2 cellular contexts compared by ENCODE assay signal in the genomic region with DNA sequence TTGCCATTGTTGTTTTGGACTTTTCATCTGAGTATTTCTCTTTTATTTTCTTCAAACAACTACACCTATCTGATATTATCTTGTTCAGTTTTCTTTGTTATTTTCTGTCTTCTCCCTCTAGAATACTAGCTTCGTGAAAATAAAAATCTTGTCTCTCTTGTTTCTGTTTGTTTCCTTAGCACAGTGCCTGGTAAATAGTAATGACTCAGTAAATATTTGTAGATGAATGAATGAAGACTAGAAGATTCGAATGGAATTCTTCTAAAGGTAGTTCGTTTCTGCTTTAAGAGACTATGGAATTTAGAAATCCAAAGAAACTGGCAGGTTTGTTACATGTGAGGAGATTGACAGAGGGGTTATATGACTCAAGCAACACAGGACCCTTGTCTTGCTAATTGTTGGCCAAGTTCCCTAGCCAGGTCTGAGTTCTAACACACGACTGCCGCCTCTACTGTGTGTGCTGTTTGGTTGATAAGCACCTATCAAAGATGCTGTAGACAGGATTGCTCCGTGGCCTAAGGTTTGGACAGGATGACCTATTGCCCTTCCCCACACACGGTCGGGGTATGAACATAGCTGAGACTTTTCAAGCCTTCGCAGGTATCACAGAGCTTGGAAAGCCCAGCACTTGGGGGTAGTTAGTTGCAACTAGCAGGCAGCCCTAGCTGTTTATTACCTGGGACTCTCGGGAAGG.
TF ChIP-seq lines count a peak whose summit lies in the region.

No MANE protein-coding gene starts in this region.

TF ChIP-seq in K562, 482 proteins besides CTCF, POLR2A, EP300 and RAD21 (continued from another document and continues in another):
- TF ChIP-seq, protein P1, sequence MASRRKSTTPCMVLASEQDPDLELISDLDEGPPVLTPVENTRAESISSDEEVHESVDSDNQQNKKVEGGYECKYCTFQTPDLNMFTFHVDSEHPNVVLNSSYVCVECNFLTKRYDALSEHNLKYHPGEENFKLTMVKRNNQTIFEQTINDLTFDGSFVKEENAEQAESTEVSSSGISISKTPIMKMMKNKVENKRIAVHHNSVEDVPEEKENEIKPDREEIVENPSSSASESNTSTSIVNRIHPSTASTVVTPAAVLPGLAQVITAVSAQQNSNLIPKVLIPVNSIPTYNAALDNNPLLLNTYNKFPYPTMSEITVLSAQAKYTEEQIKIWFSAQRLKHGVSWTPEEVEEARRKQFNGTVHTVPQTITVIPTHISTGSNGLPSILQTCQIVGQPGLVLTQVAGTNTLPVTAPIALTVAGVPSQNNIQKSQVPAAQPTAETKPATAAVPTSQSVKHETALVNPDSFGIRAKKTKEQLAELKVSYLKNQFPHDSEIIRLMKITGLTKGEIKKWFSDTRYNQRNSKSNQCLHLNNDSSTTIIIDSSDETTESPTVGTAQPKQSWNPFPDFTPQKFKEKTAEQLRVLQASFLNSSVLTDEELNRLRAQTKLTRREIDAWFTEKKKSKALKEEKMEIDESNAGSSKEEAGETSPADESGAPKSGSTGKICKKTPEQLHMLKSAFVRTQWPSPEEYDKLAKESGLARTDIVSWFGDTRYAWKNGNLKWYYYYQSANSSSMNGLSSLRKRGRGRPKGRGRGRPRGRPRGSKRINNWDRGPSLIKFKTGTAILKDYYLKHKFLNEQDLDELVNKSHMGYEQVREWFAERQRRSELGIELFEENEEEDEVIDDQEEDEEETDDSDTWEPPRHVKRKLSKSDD (conservative IDR thresholded peaks at IDR 0.05; ENCODE audit: low read length) = no peak
- TF ChIP-seq SNRNP70 (optimal IDR thresholded peaks at IDR 0.05; ENCODE audit: low read depth, low read length) = no peak
- TF ChIP-seq U2AF2 (optimal IDR thresholded peaks at IDR 0.05; ENCODE audit: low read depth, low read length) = no peak
- TF ChIP-seq MAFK (IDR thresholded peaks at IDR 0.05; ENCODE audit: low read length) = peak; percentile 33; the same call in 1 of the 2 replicates
- TF ChIP-seq BCL6 (CRISPR knock-in tag; IDR thresholded peaks at IDR 0.05) = no peak
- TF ChIP-seq STAT5A (IDR thresholded peaks at IDR 0.05; ENCODE audit: borderline replicate concordance, low read length) = no peak
- no peak for TF ChIP-seq TOE1 (IDR thresholded peaks at IDR 0.05; ENCODE audit: borderline replicate concordance)
- no peak for TF ChIP-seq TOE1 (CRISPR knock-in tag; IDR thresholded peaks at IDR 0.05; ENCODE audit: borderline replicate concordance, low read depth)
- peak; percentile 70 for TF ChIP-seq ZNF316 (IDR thresholded peaks at IDR 0.05)
- TF ChIP-seq U2AF1 (optimal IDR thresholded peaks at IDR 0.05; ENCODE audit: low read depth, low read length) = no peak
- TF ChIP-seq, protein P2, sequence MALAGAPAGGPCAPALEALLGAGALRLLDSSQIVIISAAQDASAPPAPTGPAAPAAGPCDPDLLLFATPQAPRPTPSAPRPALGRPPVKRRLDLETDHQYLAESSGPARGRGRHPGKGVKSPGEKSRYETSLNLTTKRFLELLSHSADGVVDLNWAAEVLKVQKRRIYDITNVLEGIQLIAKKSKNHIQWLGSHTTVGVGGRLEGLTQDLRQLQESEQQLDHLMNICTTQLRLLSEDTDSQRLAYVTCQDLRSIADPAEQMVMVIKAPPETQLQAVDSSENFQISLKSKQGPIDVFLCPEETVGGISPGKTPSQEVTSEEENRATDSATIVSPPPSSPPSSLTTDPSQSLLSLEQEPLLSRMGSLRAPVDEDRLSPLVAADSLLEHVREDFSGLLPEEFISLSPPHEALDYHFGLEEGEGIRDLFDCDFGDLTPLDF (CRISPR knock-in tag; IDR thresholded peaks at IDR 0.05) = no peak
- no peak for TF ChIP-seq BRCA1 (IDR thresholded peaks at IDR 0.05)
- TF ChIP-seq BRCA1 (CRISPR knock-in tag; IDR thresholded peaks at IDR 0.05) = no peak
- no peak for TF ChIP-seq NCOR1 (IDR thresholded peaks at IDR 0.05)
- TF ChIP-seq, protein P3, sequence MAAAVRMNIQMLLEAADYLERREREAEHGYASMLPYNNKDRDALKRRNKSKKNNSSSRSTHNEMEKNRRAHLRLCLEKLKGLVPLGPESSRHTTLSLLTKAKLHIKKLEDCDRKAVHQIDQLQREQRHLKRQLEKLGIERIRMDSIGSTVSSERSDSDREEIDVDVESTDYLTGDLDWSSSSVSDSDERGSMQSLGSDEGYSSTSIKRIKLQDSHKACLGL (CRISPR knock-in tag; IDR thresholded peaks at IDR 0.05; ENCODE audit: borderline replicate concordance, poor library complexity, severe bottlenecking) = no peak
- TF ChIP-seq ZNF583 (CRISPR knock-in tag; IDR thresholded peaks at IDR 0.05) = no peak
- TF ChIP-seq, protein P4, sequence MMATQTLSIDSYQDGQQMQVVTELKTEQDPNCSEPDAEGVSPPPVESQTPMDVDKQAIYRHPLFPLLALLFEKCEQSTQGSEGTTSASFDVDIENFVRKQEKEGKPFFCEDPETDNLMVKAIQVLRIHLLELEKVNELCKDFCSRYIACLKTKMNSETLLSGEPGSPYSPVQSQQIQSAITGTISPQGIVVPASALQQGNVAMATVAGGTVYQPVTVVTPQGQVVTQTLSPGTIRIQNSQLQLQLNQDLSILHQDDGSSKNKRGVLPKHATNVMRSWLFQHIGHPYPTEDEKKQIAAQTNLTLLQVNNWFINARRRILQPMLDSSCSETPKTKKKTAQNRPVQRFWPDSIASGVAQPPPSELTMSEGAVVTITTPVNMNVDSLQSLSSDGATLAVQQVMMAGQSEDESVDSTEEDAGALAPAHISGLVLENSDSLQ (IDR thresholded peaks at IDR 0.05) = peak; percentile 76
- TF ChIP-seq SRF (CRISPR knock-in tag; IDR thresholded peaks at IDR 0.05) = no peak
- TF ChIP-seq ZNF699 (CRISPR knock-in tag; IDR thresholded peaks at IDR 0.05; ENCODE audit: insufficient replicate concordance) = no peak
- TF ChIP-seq ZNF347 (CRISPR knock-in tag; IDR thresholded peaks at IDR 0.05; ENCODE audit: low read depth) = no peak
- no peak for TF ChIP-seq EP400 (IDR thresholded peaks at IDR 0.05)
- TF ChIP-seq GTF2F1 (IDR thresholded peaks at IDR 0.05; ENCODE audit: low read depth, low read length) = no peak
- TF ChIP-seq ELF4 (CRISPR knock-in tag; IDR thresholded peaks at IDR 0.05) = no peak
- no peak for TF ChIP-seq SIRT6 (IDR thresholded peaks at IDR 0.05; ENCODE audit: low read depth, low read length)
- TF ChIP-seq, protein P5, sequence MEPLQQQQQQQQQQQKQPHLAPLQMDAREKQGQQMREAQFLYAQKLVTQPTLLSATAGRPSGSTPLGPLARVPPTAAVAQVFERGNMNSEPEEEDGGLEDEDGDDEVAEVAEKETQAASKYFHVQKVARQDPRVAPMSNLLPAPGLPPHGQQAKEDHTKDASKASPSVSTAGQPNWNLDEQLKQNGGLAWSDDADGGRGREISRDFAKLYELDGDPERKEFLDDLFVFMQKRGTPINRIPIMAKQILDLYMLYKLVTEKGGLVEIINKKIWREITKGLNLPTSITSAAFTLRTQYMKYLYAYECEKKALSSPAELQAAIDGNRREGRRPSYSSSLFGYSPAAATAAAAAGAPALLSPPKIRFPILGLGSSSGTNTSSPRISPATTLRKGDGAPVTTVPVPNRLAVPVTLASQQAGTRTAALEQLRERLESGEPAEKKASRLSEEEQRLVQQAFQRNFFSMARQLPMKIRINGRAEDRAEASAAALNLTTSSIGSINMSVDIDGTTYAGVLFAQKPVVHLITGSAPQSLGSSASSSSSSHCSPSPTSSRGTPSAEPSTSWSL (CRISPR knock-in tag; IDR thresholded peaks at IDR 0.05; ENCODE audit: borderline replicate concordance) = no peak

TF ChIP-seq in HepG2, 621 proteins besides CTCF, POLR2A, EP300 and RAD21 (continued from another document and continues in another):
- TF ChIP-seq, protein P6, sequence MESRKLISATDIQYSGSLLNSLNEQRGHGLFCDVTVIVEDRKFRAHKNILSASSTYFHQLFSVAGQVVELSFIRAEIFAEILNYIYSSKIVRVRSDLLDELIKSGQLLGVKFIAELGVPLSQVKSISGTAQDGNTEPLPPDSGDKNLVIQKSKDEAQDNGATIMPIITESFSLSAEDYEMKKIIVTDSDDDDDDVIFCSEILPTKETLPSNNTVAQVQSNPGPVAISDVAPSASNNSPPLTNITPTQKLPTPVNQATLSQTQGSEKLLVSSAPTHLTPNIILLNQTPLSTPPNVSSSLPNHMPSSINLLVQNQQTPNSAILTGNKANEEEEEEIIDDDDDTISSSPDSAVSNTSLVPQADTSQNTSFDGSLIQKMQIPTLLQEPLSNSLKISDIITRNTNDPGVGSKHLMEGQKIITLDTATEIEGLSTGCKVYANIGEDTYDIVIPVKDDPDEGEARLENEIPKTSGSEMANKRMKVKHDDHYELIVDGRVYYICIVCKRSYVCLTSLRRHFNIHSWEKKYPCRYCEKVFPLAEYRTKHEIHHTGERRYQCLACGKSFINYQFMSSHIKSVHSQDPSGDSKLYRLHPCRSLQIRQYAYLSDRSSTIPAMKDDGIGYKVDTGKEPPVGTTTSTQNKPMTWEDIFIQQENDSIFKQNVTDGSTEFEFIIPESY (CRISPR knock-in tag; IDR thresholded peaks at IDR 0.05) = no peak
- TF ChIP-seq NFIC (IDR thresholded peaks at IDR 0.05; ENCODE audit: low read length) (0 out of 2 replicates have a peak, but pooled peaks have one; percentile 12), GATAD2A (CRISPR knock-in tag; IDR thresholded peaks at IDR 0.05) (0 out of 2 replicates have a peak, but pooled peaks have one; percentile 8), NFE2 (CRISPR knock-in tag; IDR thresholded peaks at IDR 0.05) (no peak), ZNF781 (CRISPR knock-in tag; IDR thresholded peaks at IDR 0.05; ENCODE audit: borderline replicate concordance, not compliant biosample characterization) (no peak), ZNF260 (CRISPR knock-in tag; IDR thresholded peaks at IDR 0.05; ENCODE audit: borderline replicate concordance, low read depth) (no peak), ZNF607 (CRISPR knock-in tag; IDR thresholded peaks at IDR 0.05; ENCODE audit: borderline replicate concordance) (no peak), KLF12 (CRISPR knock-in tag; IDR thresholded peaks at IDR 0.05; ENCODE audit: borderline replicate concordance) (no peak), ZNF441 (CRISPR knock-in tag; IDR thresholded peaks at IDR 0.05; ENCODE audit: borderline replicate concordance) (no peak), ZMYM3 (CRISPR knock-in tag; IDR thresholded peaks at IDR 0.05) (peak; percentile 7; the same call in 1 of the 2 replicates), TBL1XR1 (IDR thresholded peaks at IDR 0.05; ENCODE audit: borderline replicate concordance, low read length, partially characterized antibody) (peak; percentile 5), NR2F6 (IDR thresholded peaks at IDR 0.05) (peak; percentile 81; the same call in 1 of the 2 replicates), NR2F6 (CRISPR knock-in tag; IDR thresholded peaks at IDR 0.05) (0 out of 2 replicates have a peak, but pooled peaks have one; percentile 13), TBP (CRISPR knock-in tag; IDR thresholded peaks at IDR 0.05) (no peak)
- TF ChIP-seq, protein P7, sequence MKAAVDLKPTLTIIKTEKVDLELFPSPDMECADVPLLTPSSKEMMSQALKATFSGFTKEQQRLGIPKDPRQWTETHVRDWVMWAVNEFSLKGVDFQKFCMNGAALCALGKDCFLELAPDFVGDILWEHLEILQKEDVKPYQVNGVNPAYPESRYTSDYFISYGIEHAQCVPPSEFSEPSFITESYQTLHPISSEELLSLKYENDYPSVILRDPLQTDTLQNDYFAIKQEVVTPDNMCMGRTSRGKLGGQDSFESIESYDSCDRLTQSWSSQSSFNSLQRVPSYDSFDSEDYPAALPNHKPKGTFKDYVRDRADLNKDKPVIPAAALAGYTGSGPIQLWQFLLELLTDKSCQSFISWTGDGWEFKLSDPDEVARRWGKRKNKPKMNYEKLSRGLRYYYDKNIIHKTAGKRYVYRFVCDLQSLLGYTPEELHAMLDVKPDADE (CRISPR knock-in tag; IDR thresholded peaks at IDR 0.05) = no peak
- TF ChIP-seq, protein P8, sequence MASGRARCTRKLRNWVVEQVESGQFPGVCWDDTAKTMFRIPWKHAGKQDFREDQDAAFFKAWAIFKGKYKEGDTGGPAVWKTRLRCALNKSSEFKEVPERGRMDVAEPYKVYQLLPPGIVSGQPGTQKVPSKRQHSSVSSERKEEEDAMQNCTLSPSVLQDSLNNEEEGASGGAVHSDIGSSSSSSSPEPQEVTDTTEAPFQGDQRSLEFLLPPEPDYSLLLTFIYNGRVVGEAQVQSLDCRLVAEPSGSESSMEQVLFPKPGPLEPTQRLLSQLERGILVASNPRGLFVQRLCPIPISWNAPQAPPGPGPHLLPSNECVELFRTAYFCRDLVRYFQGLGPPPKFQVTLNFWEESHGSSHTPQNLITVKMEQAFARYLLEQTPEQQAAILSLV (CRISPR knock-in tag; IDR thresholded peaks at IDR 0.05; ENCODE audit: borderline replicate concordance) = no peak
- TF ChIP-seq, protein P9, sequence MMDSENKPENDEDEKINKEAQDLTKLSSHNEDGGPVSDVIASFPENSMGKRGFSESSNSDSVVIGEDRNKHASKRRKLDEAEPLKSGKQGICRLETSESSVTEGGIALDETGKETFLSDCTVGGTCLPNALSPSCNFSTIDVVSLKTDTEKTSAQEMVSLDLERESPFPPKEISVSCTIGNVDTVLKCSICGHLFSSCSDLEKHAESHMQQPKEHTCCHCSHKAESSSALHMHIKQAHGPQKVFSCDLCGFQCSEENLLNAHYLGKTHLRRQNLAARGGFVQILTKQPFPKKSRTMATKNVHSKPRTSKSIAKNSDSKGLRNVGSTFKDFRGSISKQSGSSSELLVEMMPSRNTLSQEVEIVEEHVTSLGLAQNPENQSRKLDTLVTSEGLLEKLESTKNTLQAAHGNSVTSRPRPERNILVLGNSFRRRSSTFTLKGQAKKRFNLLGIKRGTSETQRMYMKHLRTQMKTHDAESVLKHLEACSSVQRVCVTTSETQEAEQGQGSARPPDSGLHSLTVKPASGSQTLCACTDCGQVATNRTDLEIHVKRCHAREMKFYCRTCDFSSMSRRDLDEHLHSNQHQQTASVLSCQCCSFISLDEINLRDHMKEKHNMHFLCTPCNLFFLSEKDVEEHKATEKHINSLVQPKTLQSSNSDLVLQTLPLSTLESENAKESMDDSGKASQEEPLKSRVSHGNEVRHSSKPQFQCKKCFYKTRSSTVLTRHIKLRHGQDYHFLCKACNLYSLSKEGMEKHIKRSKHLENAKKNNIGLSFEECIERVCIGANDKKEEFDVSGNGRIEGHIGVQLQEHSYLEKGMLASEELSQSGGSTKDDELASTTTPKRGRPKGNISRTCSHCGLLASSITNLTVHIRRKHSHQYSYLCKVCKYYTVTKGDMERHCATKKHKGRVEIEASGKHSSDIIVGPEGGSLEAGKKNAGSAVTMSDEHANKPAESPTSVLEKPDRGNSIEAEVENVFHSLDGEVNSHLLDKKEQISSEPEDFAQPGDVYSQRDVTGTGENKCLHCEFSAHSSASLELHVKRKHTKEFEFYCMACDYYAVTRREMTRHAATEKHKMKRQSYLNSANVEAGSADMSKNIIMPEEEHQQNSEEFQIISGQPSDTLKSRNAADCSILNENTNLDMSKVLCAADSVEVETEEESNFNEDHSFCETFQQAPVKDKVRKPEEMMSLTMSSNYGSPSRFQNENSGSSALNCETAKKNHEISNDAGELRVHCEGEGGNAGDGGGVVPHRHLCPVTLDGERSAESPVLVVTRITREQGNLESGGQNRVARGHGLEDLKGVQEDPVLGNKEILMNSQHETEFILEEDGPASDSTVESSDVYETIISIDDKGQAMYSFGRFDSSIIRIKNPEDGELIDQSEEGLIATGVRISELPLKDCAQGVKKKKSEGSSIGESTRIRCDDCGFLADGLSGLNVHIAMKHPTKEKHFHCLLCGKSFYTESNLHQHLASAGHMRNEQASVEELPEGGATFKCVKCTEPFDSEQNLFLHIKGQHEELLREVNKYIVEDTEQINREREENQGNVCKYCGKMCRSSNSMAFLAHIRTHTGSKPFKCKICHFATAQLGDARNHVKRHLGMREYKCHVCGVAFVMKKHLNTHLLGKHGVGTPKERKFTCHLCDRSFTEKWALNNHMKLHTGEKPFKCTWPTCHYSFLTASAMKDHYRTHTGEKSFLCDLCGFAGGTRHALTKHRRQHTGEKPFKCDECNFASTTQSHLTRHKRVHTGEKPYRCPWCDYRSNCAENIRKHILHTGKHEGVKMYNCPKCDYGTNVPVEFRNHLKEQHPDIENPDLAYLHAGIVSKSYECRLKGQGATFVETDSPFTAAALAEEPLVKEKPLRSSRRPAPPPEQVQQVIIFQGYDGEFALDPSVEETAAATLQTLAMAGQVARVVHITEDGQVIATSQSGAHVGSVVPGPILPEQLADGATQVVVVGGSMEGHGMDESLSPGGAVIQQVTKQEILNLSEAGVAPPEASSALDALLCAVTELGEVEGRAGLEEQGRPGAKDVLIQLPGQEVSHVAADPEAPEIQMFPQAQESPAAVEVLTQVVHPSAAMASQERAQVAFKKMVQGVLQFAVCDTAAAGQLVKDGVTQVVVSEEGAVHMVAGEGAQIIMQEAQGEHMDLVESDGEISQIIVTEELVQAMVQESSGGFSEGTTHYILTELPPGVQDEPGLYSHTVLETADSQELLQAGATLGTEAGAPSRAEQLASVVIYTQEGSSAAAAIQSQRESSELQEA (CRISPR knock-in tag; IDR thresholded peaks at IDR 0.05; ENCODE audit: not compliant biosample characterization) = no peak
